ENCODE assay signal across 1 cellular context in the genomic region with DNA sequence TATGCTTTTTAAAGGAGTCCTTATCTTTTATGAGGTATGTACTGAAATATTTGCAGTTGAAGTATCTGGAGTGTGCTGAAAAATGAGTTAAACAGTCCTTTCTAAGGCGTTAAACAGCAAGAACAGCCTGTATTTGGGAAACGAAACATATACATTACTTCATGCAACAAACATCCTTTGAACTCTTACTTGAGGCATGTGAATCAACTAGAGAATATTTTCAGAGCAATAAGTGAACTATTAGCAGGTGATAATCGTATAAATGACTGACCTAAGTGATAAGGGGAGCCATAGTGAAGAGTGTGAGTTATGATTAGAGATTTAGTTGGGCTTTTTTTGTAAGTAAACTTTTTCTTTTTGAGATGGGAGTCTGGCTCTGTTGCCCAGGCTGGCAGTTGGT.
TF ChIP-seq lines count a peak whose summit lies in the region.

No MANE protein-coding gene starts in this region.

TF ChIP-seq in IMR-90, 13 proteins besides CTCF, POLR2A, EP300 and RAD21:
- TF ChIP-seq FOS (IDR thresholded peaks at IDR 0.05; ENCODE audit: low read depth, low read length) (no peak), BHLHE40 (IDR thresholded peaks at IDR 0.05; ENCODE audit: low read depth, low read length) (no peak), MAFK (IDR thresholded peaks at IDR 0.05; ENCODE audit: low read depth, low read length) (no peak), CHD1 (IDR thresholded peaks at IDR 0.05; ENCODE audit: low read depth, low read length) (no peak), MAZ (IDR thresholded peaks at IDR 0.05; ENCODE audit: borderline replicate concordance, low read depth, low read length) (no peak), NFE2L2 (IDR thresholded peaks at IDR 0.05; ENCODE audit: low read depth, low read length) (no peak), MXI1 (IDR thresholded peaks at IDR 0.05; ENCODE audit: borderline replicate concordance, low read depth, low read length) (no peak), RFX5 (IDR thresholded peaks at IDR 0.05; ENCODE audit: low read depth, low read length) (no peak), SMC3 (IDR thresholded peaks at IDR 0.05; ENCODE audit: low read depth, low read length) (no peak), CEBPB (IDR thresholded peaks at IDR 0.05; ENCODE audit: low read depth, low read length) (no peak), RCOR1 (IDR thresholded peaks at IDR 0.05; ENCODE audit: insufficient replicate concordance, low read length) (no peak)
- TF ChIP-seq, protein P1, sequence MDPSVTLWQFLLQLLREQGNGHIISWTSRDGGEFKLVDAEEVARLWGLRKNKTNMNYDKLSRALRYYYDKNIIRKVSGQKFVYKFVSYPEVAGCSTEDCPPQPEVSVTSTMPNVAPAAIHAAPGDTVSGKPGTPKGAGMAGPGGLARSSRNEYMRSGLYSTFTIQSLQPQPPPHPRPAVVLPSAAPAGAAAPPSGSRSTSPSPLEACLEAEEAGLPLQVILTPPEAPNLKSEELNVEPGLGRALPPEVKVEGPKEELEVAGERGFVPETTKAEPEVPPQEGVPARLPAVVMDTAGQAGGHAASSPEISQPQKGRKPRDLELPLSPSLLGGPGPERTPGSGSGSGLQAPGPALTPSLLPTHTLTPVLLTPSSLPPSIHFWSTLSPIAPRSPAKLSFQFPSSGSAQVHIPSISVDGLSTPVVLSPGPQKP (IDR thresholded peaks at IDR 0.05; ENCODE audit: borderline replicate concordance, low read depth, low read length): no peak
- TF ChIP-seq, protein P2, sequence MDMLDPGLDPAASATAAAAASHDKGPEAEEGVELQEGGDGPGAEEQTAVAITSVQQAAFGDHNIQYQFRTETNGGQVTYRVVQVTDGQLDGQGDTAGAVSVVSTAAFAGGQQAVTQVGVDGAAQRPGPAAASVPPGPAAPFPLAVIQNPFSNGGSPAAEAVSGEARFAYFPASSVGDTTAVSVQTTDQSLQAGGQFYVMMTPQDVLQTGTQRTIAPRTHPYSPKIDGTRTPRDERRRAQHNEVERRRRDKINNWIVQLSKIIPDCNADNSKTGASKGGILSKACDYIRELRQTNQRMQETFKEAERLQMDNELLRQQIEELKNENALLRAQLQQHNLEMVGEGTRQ (IDR thresholded peaks at IDR 0.05; ENCODE audit: low read depth, low read length): no peak
